Comparison of ENCODE assay signal across 12 cellular contexts in genomic region chr2:9751831-9752230, GRCh38.
"Had no signal": no experiment of that assay in that cellular context is flagged by ENCODE, and none has a peak within 500 bp of the region (broad histone marks: within the 10 kb centered on the region; RNA-seq: fewer than 3 reads in every experiment).

No MANE protein-coding gene starts in this region.

- H3K4me3 ChIP-seq: lower lobe of right lung, ovary, sigmoid colon, spleen, thyroid gland had no signal

- H3K9me3 Mint-ChIP-seq: activated naive CD8-positive, alpha-beta T cell treated with anti-CD3 and anti-CD28 coated beads, Interleukin-2, amount 50 U/mL, for 24 hours; activated T-helper 1 cell treated with anti-CD3 and anti-CD28 coated beads, Interleukin-12 subunit alpha, Interleukin-12 subunit beta, Interleukin-2, Interleukin-4 antibody, amounts not matched to agents 30 ng/mL and 10 ng/mL and 1 ng/mL, durations not matched to agents 14 hours and 24 hours and 36 hours; stimulated activated memory B cell treated with anti-CD40 and anti-IgM and Interleukin-4, amounts not matched to agents 10 μg/mL and 1 μg/mL and 100 μg/mL, for 72 hours had no signal

- H3K4me3 Mint-ChIP-seq: endodermal cell had no signal

- H3K36me3 Mint-ChIP-seq: stimulated activated memory B cell treated with anti-CD40 and anti-IgM and Interleukin-4, amounts not matched to agents 10 μg/mL and 1 μg/mL and 100 μg/mL, for 72 hours had no signal

- H3K9me3 ChIP-seq: lower lobe of right lung, ovary, sigmoid colon, thyroid gland had no signal

- H3K36me3 ChIP-seq: lower lobe of right lung, ovary, sigmoid colon, spleen, thyroid gland had no signal

- H3K27me3 ChIP-seq: ovary, thyroid gland had no signal

- DNase-seq: endodermal cell, erythroblast, left colon, lower lobe of right lung, sigmoid colon, spleen, SW 1271, thyroid gland had no signal

- ATAC-seq: left colon had no signal

- H3K27ac Mint-ChIP-seq: endodermal cell had no signal

- H3K27ac ChIP-seq: lower lobe of right lung, ovary, sigmoid colon, thyroid gland had no signal
